Comparison of ENCODE assay signal across 17 cellular contexts in the genomic region with DNA sequence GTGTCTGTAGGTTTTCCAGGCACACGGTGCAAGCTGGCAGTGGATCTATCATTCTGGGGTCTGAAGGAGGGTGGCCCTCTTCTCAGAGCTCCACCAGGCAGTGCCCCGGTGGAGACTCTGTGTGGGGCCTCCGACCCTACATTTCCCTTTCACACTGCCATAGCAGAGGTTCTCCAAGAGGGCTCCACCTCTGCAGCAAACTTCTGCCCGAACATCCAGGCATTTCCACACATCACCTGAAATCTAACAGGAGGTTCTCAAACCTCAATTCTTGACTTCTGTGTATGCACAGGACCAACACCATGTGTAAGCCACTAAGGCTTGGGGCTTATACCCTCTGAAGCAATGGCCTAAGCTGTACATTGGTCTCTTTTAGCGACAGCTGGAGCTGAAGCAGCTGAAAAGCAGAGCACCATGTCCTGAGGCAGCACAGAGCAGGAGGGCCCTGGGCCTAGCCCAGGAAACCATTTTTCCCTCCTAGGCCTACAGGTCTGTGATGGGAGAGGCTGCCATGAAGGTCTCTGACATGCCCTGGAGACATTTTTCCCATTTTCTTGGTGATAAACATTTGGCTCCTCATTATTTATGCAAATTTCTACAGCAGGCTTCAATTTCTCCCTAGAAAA.
DNase-seq lines count a peak whose midpoint lies in the region; ATAC-seq and TF ChIP-seq lines count a peak whose summit lies in the region.
"Had no signal": no experiment of that assay in that cellular context is flagged by ENCODE, and none has a peak within 500 bp of the region (broad histone marks: within the 10 kb centered on the region; RNA-seq: fewer than 3 reads in every experiment).

No MANE protein-coding gene starts in this region.

- no peak for TF ChIP-seq CTCF in GM23338 (conservative IDR thresholded peaks at IDR 0.05; ENCODE audit: low read depth in 2 of 2)
- TF ChIP-seq CTCF in OCI-LY7 (conservative IDR thresholded peaks at IDR 0.05; ENCODE audit: low read length): no peak
- no peak for TF ChIP-seq CTCF in osteocyte (IDR thresholded peaks at IDR 0.05)
- TF ChIP-seq CTCF in lower leg skin (IDR thresholded peaks at IDR 0.05): no peak
- no peak for TF ChIP-seq CTCF in GM10266 (IDR thresholded peaks at IDR 0.05; ENCODE audit: control insufficient read depth, insufficient read depth, low read depth, missing control alignments)

- no TSS peak for BruUV-seq in OCI-LY7 (replicated peaks; lab: Mats Ljungman, UMichigan)

- H3K4me1 ChIP-seq in GM23338 (ENCODE audit: insufficient read depth): peaks cover 27% of the 10 kb centered on the region
- no peaks in the 10 kb centered on the region for H3K4me1 ChIP-seq in OCI-LY7 (ENCODE audit: insufficient read depth, low read length, poor library complexity, severe bottlenecking)

- no peaks in the 10 kb centered on the region for H3K27me3 Mint-ChIP-seq in activated CD8-positive, alpha-beta memory T cell treated with anti-CD3 and anti-CD28 coated beads, Interleukin-2, amount 10 ng/mL, durations not matched to agents 7 days and 5 days
- H3K27me3 Mint-ChIP-seq in GM23338 (ENCODE audit: insufficient read depth, low read depth, poor library complexity): peaks cover 18% of the 10 kb centered on the region
- H3K27me3 Mint-ChIP-seq in osteocyte (ENCODE audit: unreplicated experiment): no peaks in the 10 kb centered on the region

- H3K9me3 ChIP-seq in OCI-LY7 (ENCODE audit: low read length): 0 out of 2 replicates have a peak, but pooled peaks cover 11% of the 10 kb centered on the region

- no peak overlapping the region for H3K27ac ChIP-seq in GM23338 (ENCODE audit: low read depth)
- H3K27ac ChIP-seq in OCI-LY7 (ENCODE audit: low read depth, low read length, poor library complexity, severe bottlenecking): no peak overlapping the region

- H3K4me3 Mint-ChIP-seq in activated CD8-positive, alpha-beta memory T cell treated with anti-CD3 and anti-CD28 coated beads, Interleukin-2, amount 10 ng/mL, durations not matched to agents 7 days and 5 days: no peak overlapping the region
- no peak overlapping the region for H3K4me3 Mint-ChIP-seq in GM23338
- H3K4me3 Mint-ChIP-seq in osteocyte (ENCODE audit: unreplicated experiment): no peak overlapping the region
- H3K4me3 Mint-ChIP-seq: CD4-positive, alpha-beta memory T cell had no signal

- WGBS in lower leg skin, 2 donors: 75 to 77% methylated on average over 5 of the region's 5 CpGs

- peaks cover 8% of the 10 kb centered on the region; the same call in 1 of the 2 replicates for H3K9me2 ChIP-seq in GM23338 (ENCODE audit: insufficient read depth)
- H3K9me2 ChIP-seq in OCI-LY7 (ENCODE audit: insufficient read depth, low read length): no peaks in the 10 kb centered on the region

- H3F3A ChIP-seq in GM23338 (replicated peaks; ENCODE audit: low read depth): peaks cover 3% of the 10 kb centered on the region

- no peak for ATAC-seq in activated CD8-positive, alpha-beta memory T cell treated with anti-CD3 and anti-CD28 coated beads, Interleukin-2, amount 10 ng/mL, durations not matched to agents 7 days and 5 days
- ATAC-seq in GM23338: no peak
- ATAC-seq: HCT116 had no signal

- no peak for TF ChIP-seq POLR2A in lower leg skin (IDR thresholded peaks at IDR 0.05)

- no peaks in the 10 kb centered on the region for H4K20me1 ChIP-seq in GM23338 (replicated peaks; ENCODE audit: insufficient read depth)
- H4K20me1 ChIP-seq in OCI-LY7 (ENCODE audit: insufficient read depth, low read length): no peaks in the 10 kb centered on the region

- H3K4me1 Mint-ChIP-seq in activated CD8-positive, alpha-beta memory T cell treated with anti-CD3 and anti-CD28 coated beads, Interleukin-2, amount 10 ng/mL, durations not matched to agents 7 days and 5 days: no peaks in the 10 kb centered on the region
- H3K4me1 Mint-ChIP-seq in GM23338 (peaks cover 35% of the 10 kb centered on the region), osteocyte (ENCODE audit: unreplicated experiment) (no peaks in the 10 kb centered on the region)
- H3K4me1 Mint-ChIP-seq: CD4-positive, alpha-beta memory T cell had no signal

- peaks cover 23% of the 10 kb centered on the region; the same call in 1 of the 2 replicates for H3K36me3 ChIP-seq in GM23338 (ENCODE audit: insufficient read depth)
- no peaks in the 10 kb centered on the region for H3K36me3 ChIP-seq in OCI-LY7 (ENCODE audit: insufficient read depth, low read length)

- DNase-seq in activated CD8-positive, alpha-beta memory T cell treated with anti-CD3 and anti-CD28 coated beads, Interleukin-2, amount 50 U/mL, for 48 hours: peak; percentile 25
- DNase-seq in activated CD8-positive, alpha-beta memory T cell treated with anti-CD3 and anti-CD28 coated beads, Interleukin-2, amount 10 ng/mL, durations not matched to agents 7 days and 5 days: no peak
- peak; percentile 28 for DNase-seq in GM23338 (ENCODE audit: low spot score)
- peak; percentile 7 for DNase-seq in OCI-LY7 (ENCODE audit: low spot score)
- DNase-seq in osteocyte (ENCODE audit: extremely low spot score, unreplicated experiment): peak; percentile 44
- DNase-seq in lower leg skin (ENCODE audit: low spot score in 2 of 2): no peak
- DNase-seq in GM10266 (ENCODE audit: extremely low spot score): no peak
- DNase-seq: Calu3; CD4-positive, alpha-beta memory T cell; GDM1; NCI-H1048; NCI-H1436 treated with DMSO at 0.1 percent for 48 hours; NCI-H2081 treated with DMSO at 0.1 percent for 48 hours; NCI-H226; NCI-H524 treated with DMSO at 0.1 percent for 48 hours; SIG-M5 had no signal

- intact Hi-C loops in OCI-LY7 (cut with micrococcal nuclease; ENCODE audit: unreplicated experiment): no loop called here
- intact Hi-C loops in lower leg skin (cut with DNase I; ENCODE audit: low total_unique reads): no loop called here

- H3K4me3 ChIP-seq in GM23338 (no peak overlapping the region), OCI-LY7 (ENCODE audit: low read depth, low read length, poor library complexity, severe bottlenecking) (no peak overlapping the region), lower leg skin (ENCODE audit: low read depth, poor library complexity, severe bottlenecking) (no peak overlapping the region)

- no peak overlapping the region for H3K27ac Mint-ChIP-seq in activated CD8-positive, alpha-beta memory T cell treated with anti-CD3 and anti-CD28 coated beads, Interleukin-2, amount 10 ng/mL, durations not matched to agents 7 days and 5 days
- no peak overlapping the region for H3K27ac Mint-ChIP-seq in GM23338
- H3K27ac Mint-ChIP-seq in osteocyte (ENCODE audit: unreplicated experiment): no peak overlapping the region
- H3K27ac Mint-ChIP-seq: CD4-positive, alpha-beta memory T cell had no signal

- H3K79me2 ChIP-seq in GM23338 (replicated peaks; ENCODE audit: insufficient read depth) (no peaks in the 10 kb centered on the region), OCI-LY7 (ENCODE audit: insufficient read depth, low read depth, low read length) (no peaks in the 10 kb centered on the region)

- no peak overlapping the region for H2AFZ ChIP-seq in GM23338
- H2AFZ ChIP-seq in OCI-LY7 (ENCODE audit: low read length): no peak overlapping the region

- POLR2A ChIA-PET in OCI-LY7 (lab: Charles Lee): no interaction called here

- H3K4me2 ChIP-seq in GM23338 (no peak overlapping the region), OCI-LY7 (ENCODE audit: low read length) (no peak overlapping the region)

- H3K9me3 Mint-ChIP-seq in activated CD8-positive, alpha-beta memory T cell treated with anti-CD3 and anti-CD28 coated beads, Interleukin-2, amount 10 ng/mL, durations not matched to agents 7 days and 5 days (ENCODE audit: low read depth): peaks cover 15% of the 10 kb centered on the region
- peaks cover 66% of the 10 kb centered on the region for H3K9me3 Mint-ChIP-seq in GM23338
- peaks cover 27% of the 10 kb centered on the region for H3K9me3 Mint-ChIP-seq in osteocyte (ENCODE audit: unreplicated experiment)

- H3K27me3 ChIP-seq in GM23338 (ENCODE audit: insufficient read depth): 0 out of 2 replicates have a peak, but pooled peaks cover 12% of the 10 kb centered on the region

- CTCF ChIA-PET in activated CD8-positive, alpha-beta memory T cell treated with anti-CD3 and anti-CD28 coated beads, Interleukin-2, amount 10 ng/mL, durations not matched to agents 7 days and 5 days (lab: Charles Lee): no interaction called here
- CTCF ChIA-PET in OCI-LY7 (lab: Charles Lee; ENCODE audit: unreplicated experiment): no interaction called here

- peaks cover 16% of the 10 kb centered on the region for H3K36me3 Mint-ChIP-seq in activated CD8-positive, alpha-beta memory T cell treated with anti-CD3 and anti-CD28 coated beads, Interleukin-2, amount 10 ng/mL, durations not matched to agents 7 days and 5 days
- H3K36me3 Mint-ChIP-seq in GM23338 (ENCODE audit: low read depth): peaks cover 57% of the 10 kb centered on the region
- H3K36me3 Mint-ChIP-seq in osteocyte (ENCODE audit: unreplicated experiment): no peaks in the 10 kb centered on the region

TF ChIP-seq in GM23338, 12 proteins besides CTCF, POLR2A, EP300 and RAD21 (continues in another document):
- TF ChIP-seq, protein P1, sequence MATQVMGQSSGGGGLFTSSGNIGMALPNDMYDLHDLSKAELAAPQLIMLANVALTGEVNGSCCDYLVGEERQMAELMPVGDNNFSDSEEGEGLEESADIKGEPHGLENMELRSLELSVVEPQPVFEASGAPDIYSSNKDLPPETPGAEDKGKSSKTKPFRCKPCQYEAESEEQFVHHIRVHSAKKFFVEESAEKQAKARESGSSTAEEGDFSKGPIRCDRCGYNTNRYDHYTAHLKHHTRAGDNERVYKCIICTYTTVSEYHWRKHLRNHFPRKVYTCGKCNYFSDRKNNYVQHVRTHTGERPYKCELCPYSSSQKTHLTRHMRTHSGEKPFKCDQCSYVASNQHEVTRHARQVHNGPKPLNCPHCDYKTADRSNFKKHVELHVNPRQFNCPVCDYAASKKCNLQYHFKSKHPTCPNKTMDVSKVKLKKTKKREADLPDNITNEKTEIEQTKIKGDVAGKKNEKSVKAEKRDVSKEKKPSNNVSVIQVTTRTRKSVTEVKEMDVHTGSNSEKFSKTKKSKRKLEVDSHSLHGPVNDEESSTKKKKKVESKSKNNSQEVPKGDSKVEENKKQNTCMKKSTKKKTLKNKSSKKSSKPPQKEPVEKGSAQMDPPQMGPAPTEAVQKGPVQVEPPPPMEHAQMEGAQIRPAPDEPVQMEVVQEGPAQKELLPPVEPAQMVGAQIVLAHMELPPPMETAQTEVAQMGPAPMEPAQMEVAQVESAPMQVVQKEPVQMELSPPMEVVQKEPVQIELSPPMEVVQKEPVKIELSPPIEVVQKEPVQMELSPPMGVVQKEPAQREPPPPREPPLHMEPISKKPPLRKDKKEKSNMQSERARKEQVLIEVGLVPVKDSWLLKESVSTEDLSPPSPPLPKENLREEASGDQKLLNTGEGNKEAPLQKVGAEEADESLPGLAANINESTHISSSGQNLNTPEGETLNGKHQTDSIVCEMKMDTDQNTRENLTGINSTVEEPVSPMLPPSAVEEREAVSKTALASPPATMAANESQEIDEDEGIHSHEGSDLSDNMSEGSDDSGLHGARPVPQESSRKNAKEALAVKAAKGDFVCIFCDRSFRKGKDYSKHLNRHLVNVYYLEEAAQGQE (IDR thresholded peaks at IDR 0.05; ENCODE audit: unreplicated experiment): no peak
- no peak for TF ChIP-seq CREB1 (CRISPR knock-in tag; IDR thresholded peaks at IDR 0.05; ENCODE audit: low read depth)
- no peak for TF ChIP-seq ZNF114 (CRISPR knock-in tag; IDR thresholded peaks at IDR 0.05)
- no peak for TF ChIP-seq JUNB (IDR thresholded peaks at IDR 0.05; ENCODE audit: unreplicated experiment)
- no peak for TF ChIP-seq POLR2AphosphoS5 (IDR thresholded peaks at IDR 0.05; ENCODE audit: low read depth)

Comparison
In these comparisons a context has a peak if more than half of its experiments do, and no peak if none do; other contexts are left out.
1. DNase-seq: peak in activated CD8-positive, alpha-beta memory T cell treated with anti-CD3 and anti-CD28 coated beads, Interleukin-2, amount 50 U/mL, for 48 hours (single experiment), GM23338 (single experiment), OCI-LY7 (single experiment) and osteocyte (single experiment); none in activated CD8-positive, alpha-beta memory T cell treated with anti-CD3 and anti-CD28 coated beads, Interleukin-2, amount 10 ng/mL, durations not matched to agents 7 days and 5 days (single experiment), lower leg skin (0 of 2) and GM10266 (single experiment).